20 cellular contexts compared by ENCODE assay signal in genomic region chr12:6416596-6416995, GRCh38. TPM values are rescaled to one million over a fixed set of nuclear protein-coding genes. Genes with fewer than 3 reads are reported as not detected.
DNase-seq lines count a peak whose midpoint lies in the region; ATAC-seq and TF ChIP-seq lines count a peak whose summit lies in the region.
"Had no signal": no experiment of that assay in that cellular context is flagged by ENCODE, and none has a peak within 500 bp of the region (broad histone marks: within the 10 kb centered on the region; RNA-seq: fewer than 3 reads in every experiment).

No MANE protein-coding gene starts in this region.

- intact Hi-C loops in colonic mucosa (cut with DNase I), result no loop called here

- H3K9me3 ChIP-seq in right atrium auricular region (no peaks in the 10 kb centered on the region), colonic mucosa (no peaks in the 10 kb centered on the region)
- H3K9me3 ChIP-seq: psoas muscle had no signal

- H3K27ac ChIP-seq in right atrium auricular region (no peak overlapping the region), colonic mucosa (no peak overlapping the region)
- H3K27ac ChIP-seq: psoas muscle had no signal

- H3K36me3 ChIP-seq in right atrium auricular region, result no peaks in the 10 kb centered on the region
- no peaks in the 10 kb centered on the region for H3K36me3 ChIP-seq in colonic mucosa

- peaks cover 12% of the 10 kb centered on the region for H3K4me1 Mint-ChIP-seq in activated naive CD8-positive, alpha-beta T cell treated with anti-CD3 and anti-CD28 coated beads, Interleukin-2, amount 50 U/mL, for 24 hours
- H3K4me1 Mint-ChIP-seq in activated naive CD8-positive, alpha-beta T cell treated with anti-CD3 and anti-CD28 coated beads for 36 hours, result peaks cover 14% of the 10 kb centered on the region
- H3K4me1 Mint-ChIP-seq in type B pancreatic cell (ENCODE audit: unreplicated experiment), result no peaks in the 10 kb centered on the region
- H3K4me1 Mint-ChIP-seq: nephron had no signal

- H3K4me1 ChIP-seq in right atrium auricular region (no peaks in the 10 kb centered on the region), colonic mucosa (no peaks in the 10 kb centered on the region)
- H3K4me1 ChIP-seq: psoas muscle had no signal

- no peak overlapping the region for H3K4me3 Mint-ChIP-seq in activated naive CD8-positive, alpha-beta T cell treated with anti-CD3 and anti-CD28 coated beads, Interleukin-2, amount 50 U/mL, for 24 hours
- no peak overlapping the region for H3K4me3 Mint-ChIP-seq in activated naive CD8-positive, alpha-beta T cell treated with anti-CD3 and anti-CD28 coated beads for 36 hours
- H3K4me3 Mint-ChIP-seq in type B pancreatic cell, result no peak overlapping the region
- H3K4me3 Mint-ChIP-seq: activated T-cell treated with anti-CD3 and anti-CD28 coated beads, Interleukin-2, amount 50 U/mL, for 24 hours; CD8-positive, alpha-beta memory T cell; nephron had no signal

- H3K4me3 ChIP-seq in right atrium auricular region, result no peak overlapping the region
- no peak overlapping the region for H3K4me3 ChIP-seq in colonic mucosa
- H3K4me3 ChIP-seq: psoas muscle had no signal

- no peaks in the 10 kb centered on the region for H3K27me3 Mint-ChIP-seq in activated naive CD8-positive, alpha-beta T cell treated with anti-CD3 and anti-CD28 coated beads, Interleukin-2, amount 50 U/mL, for 24 hours
- H3K27me3 Mint-ChIP-seq in activated naive CD8-positive, alpha-beta T cell treated with anti-CD3 and anti-CD28 coated beads for 36 hours, result no peaks in the 10 kb centered on the region
- peaks cover 8% of the 10 kb centered on the region for H3K27me3 Mint-ChIP-seq in type B pancreatic cell
- H3K27me3 Mint-ChIP-seq: activated T-cell treated with anti-CD3 and anti-CD28 coated beads, Interleukin-2, amount 50 U/mL, for 24 hours had no signal

- peak; percentile 73 for ATAC-seq in activated naive CD8-positive, alpha-beta T cell treated with anti-CD3 and anti-CD28 coated beads, Interleukin-2, amount 50 U/mL, for 24 hours
- ATAC-seq in stimulated activated naive CD8-positive, alpha-beta T cell treated with anti-CD3 and anti-CD28 coated beads, Interleukin-15, Interleukin-2, amounts not matched to agents 100 U/mL and 50 U/mL, for 24 hours, result peak; percentile 61
- ATAC-seq: esophagus mucosa had no signal

- DNase-seq in activated naive CD8-positive, alpha-beta T cell treated with anti-CD3 and anti-CD28 coated beads, Interleukin-2, amount 50 U/mL, for 24 hours, result no peak
- DNase-seq in activated naive CD8-positive, alpha-beta T cell treated with anti-CD3 and anti-CD28 coated beads for 36 hours, result no peak
- peak; percentile 95 for DNase-seq in NOMO-1 treated with dmso at 0.1 percent for 144 hours (lab: John Stamatoyannopoulos, UW; ENCODE audit: unreplicated experiment)
- DNase-seq in right atrium auricular region (ENCODE audit: low spot score), result peak; percentile 52
- no peak for DNase-seq in stimulated activated naive CD8-positive, alpha-beta T cell treated with anti-CD3 and anti-CD28 coated beads, Interleukin-15, Interleukin-2, amounts not matched to agents 100 U/mL and 50 U/mL, for 24 hours
- DNase-seq in type B pancreatic cell (ENCODE audit: extremely low spot score, unreplicated experiment), result no peak
- no peak for DNase-seq in GOT3 (lab: John Stamatoyannopoulos, UW)
- DNase-seq in colonic mucosa, result no peak
- DNase-seq: activated CD4-positive, alpha-beta T cell treated with anti-CD3 and anti-CD28 coated beads, Interleukin-2, amount 50 U/mL, for 1 hour; activated T-cell treated with anti-CD3 and anti-CD28 coated beads, Interleukin-2, amount 50 U/mL, for 24 hours; CD8-positive, alpha-beta memory T cell; NCI-H2029 treated with DMSO at 0.1 percent for 48 hours; NCI-H510A treated with DMSO at 0.1 percent for 48 hours; psoas muscle; stimulated activated CD4-positive, alpha-beta T cell treated with anti-CD3 and anti-CD28 coated beads, Interleukin-15, amount 100 ng/mL, for 24 hours had no signal

- H3K9me3 Mint-ChIP-seq in activated naive CD8-positive, alpha-beta T cell treated with anti-CD3 and anti-CD28 coated beads, Interleukin-2, amount 50 U/mL, for 24 hours, result no peaks in the 10 kb centered on the region
- H3K9me3 Mint-ChIP-seq in activated naive CD8-positive, alpha-beta T cell treated with anti-CD3 and anti-CD28 coated beads for 36 hours, result no peaks in the 10 kb centered on the region
- peaks cover 3% of the 10 kb centered on the region for H3K9me3 Mint-ChIP-seq in type B pancreatic cell
- H3K9me3 Mint-ChIP-seq: activated T-cell treated with anti-CD3 and anti-CD28 coated beads, Interleukin-2, amount 50 U/mL, for 24 hours; CD8-positive, alpha-beta memory T cell had no signal

- no peak overlapping the region for H3K27ac Mint-ChIP-seq in activated naive CD8-positive, alpha-beta T cell treated with anti-CD3 and anti-CD28 coated beads, Interleukin-2, amount 50 U/mL, for 24 hours
- no peak overlapping the region for H3K27ac Mint-ChIP-seq in activated naive CD8-positive, alpha-beta T cell treated with anti-CD3 and anti-CD28 coated beads for 36 hours
- no peak overlapping the region for H3K27ac Mint-ChIP-seq in type B pancreatic cell
- H3K27ac Mint-ChIP-seq: activated T-cell treated with anti-CD3 and anti-CD28 coated beads, Interleukin-2, amount 50 U/mL, for 24 hours; nephron had no signal

- TF ChIP-seq CTCF in right atrium auricular region (IDR thresholded peaks at IDR 0.05), result no peak
- TF ChIP-seq CTCF in type B pancreatic cell (conservative IDR thresholded peaks at IDR 0.05), result no peak
- no peak for TF ChIP-seq CTCF in colonic mucosa (IDR thresholded peaks at IDR 0.05)

- H3K27me3 ChIP-seq in right atrium auricular region, result no peaks in the 10 kb centered on the region
- H3K27me3 ChIP-seq in colonic mucosa, result no peaks in the 10 kb centered on the region

- no peaks in the 10 kb centered on the region for H3K36me3 Mint-ChIP-seq in activated naive CD8-positive, alpha-beta T cell treated with anti-CD3 and anti-CD28 coated beads, Interleukin-2, amount 50 U/mL, for 24 hours (ENCODE audit: low read depth)
- H3K36me3 Mint-ChIP-seq in activated naive CD8-positive, alpha-beta T cell treated with anti-CD3 and anti-CD28 coated beads for 36 hours, result no peaks in the 10 kb centered on the region
- H3K36me3 Mint-ChIP-seq in type B pancreatic cell, result no peaks in the 10 kb centered on the region
- H3K36me3 Mint-ChIP-seq: CD8-positive, alpha-beta memory T cell had no signal

- no peak overlapping the region for H3K9ac ChIP-seq in colonic mucosa (ENCODE audit: low read depth in 2 of 2, low read length in 2 of 2)

RNA-seq across cellular contexts. Expression of gene CD27, which starts 28.2 kb away (rescaled TPM):
- total RNA-seq in activated naive CD8-positive, alpha-beta T cell treated with anti-CD3 and anti-CD28 coated beads for 36 hours, result 100 to 1,000 TPM; 175 to 181 TPM
- total RNA-seq in right atrium auricular region (1 to 10 TPM in 1 of 2 donors, not detected in 1; 1.1 TPM), type B pancreatic cell (ENCODE audit: low replicate concordance) (not detected in 2 replicates), colonic mucosa (1 to 10 TPM; 1.9 to 2.4 TPM)
- total RNA-seq: bronchial epithelial cell, lung microvascular endothelial cell had no signal

RNA-seq across cellular contexts. Expression of gene LTBR, which starts 32.6 kb away (rescaled TPM):
- 1 to 10 TPM; 1.1 to 1.5 TPM for total RNA-seq in activated naive CD8-positive, alpha-beta T cell treated with anti-CD3 and anti-CD28 coated beads for 36 hours
- total RNA-seq in right atrium auricular region (10 to 100 TPM; 63.6 to 72.1 TPM), type B pancreatic cell (ENCODE audit: low replicate concordance) (18.5 and 98.5 TPM in 2 replicates), colonic mucosa (100 to 1,000 TPM in 1 of 2 donors, 10 to 100 TPM in 1; 84.8 to 129 TPM)
- total RNA-seq: OCI-LY7 had no signal

RNA-seq across cellular contexts. Expression of gene TAPBPL, which starts 35.2 kb away (rescaled TPM):
- total RNA-seq in activated naive CD8-positive, alpha-beta T cell treated with anti-CD3 and anti-CD28 coated beads for 36 hours, result 10 to 100 TPM; 23.7 to 26.6 TPM
- 10 to 100 TPM; 14.5 to 16.9 TPM for total RNA-seq in right atrium auricular region
- total RNA-seq in type B pancreatic cell (ENCODE audit: low replicate concordance), result 12.4 and 21.1 TPM in 2 replicates
- total RNA-seq in colonic mucosa, result 10 to 100 TPM; 44.9 to 57.8 TPM

RNA-seq across cellular contexts. Expression of gene SCNN1A, which starts 41.2 kb away (rescaled TPM):
- 1 to 10 TPM; 2.7 to 3.7 TPM for total RNA-seq in activated naive CD8-positive, alpha-beta T cell treated with anti-CD3 and anti-CD28 coated beads for 36 hours
- total RNA-seq in right atrium auricular region (10 to 100 TPM in 1 of 2 donors, 1 to 10 TPM in 1; 2.7 to 18.7 TPM), type B pancreatic cell (ENCODE audit: low replicate concordance) (29.2 and 72.7 TPM in 2 replicates), colonic mucosa (100 to 1,000 TPM; 158 to 188 TPM)

RNA-seq across cellular contexts. Expression of gene VAMP1, which starts 53.9 kb away (rescaled TPM):
- 10 to 100 TPM; 34.8 to 35.7 TPM for total RNA-seq in activated naive CD8-positive, alpha-beta T cell treated with anti-CD3 and anti-CD28 coated beads for 36 hours
- total RNA-seq in right atrium auricular region (1 to 10 TPM; 1.7 to 3.6 TPM), type B pancreatic cell (ENCODE audit: low replicate concordance) (10.1 and 12.7 TPM in 2 replicates), colonic mucosa (1 to 10 TPM; 3.9 to 4.1 TPM)

Comparison
In these comparisons a context has a peak if more than half of its experiments do, and no peak if none do; other contexts are left out.
1. DNase-seq: peak in NOMO-1 treated with dmso at 0.1 percent for 144 hours (single experiment) and right atrium auricular region (single experiment); none in activated naive CD8-positive, alpha-beta T cell treated with anti-CD3 and anti-CD28 coated beads, Interleukin-2, amount 50 U/mL, for 24 hours (single experiment), activated naive CD8-positive, alpha-beta T cell treated with anti-CD3 and anti-CD28 coated beads for 36 hours (single experiment), stimulated activated naive CD8-positive, alpha-beta T cell treated with anti-CD3 and anti-CD28 coated beads, Interleukin-15, Interleukin-2, amounts not matched to agents 100 U/mL and 50 U/mL, for 24 hours (single experiment), type B pancreatic cell (single experiment), GOT3 (single experiment) and colonic mucosa (single experiment).
2. RNA of gene CD27, which starts 28.2 kb away (total RNA-seq): 175 to 181 TPM in activated naive CD8-positive, alpha-beta T cell treated with anti-CD3 and anti-CD28 coated beads for 36 hours; 1.9 to 2.4 TPM in colonic mucosa, 1.1 TPM in right atrium auricular region and not detected in type B pancreatic cell; every median in the first group is over 10 times any median in the second.